Comparison of ENCODE assay signal across 7 cellular contexts in genomic region chr4:56301181-56302076, GRCh38.
DNase-seq lines count a peak whose midpoint lies in the region; ATAC-seq and TF ChIP-seq lines count a peak whose summit lies in the region.

No MANE protein-coding gene starts in this region.

- no peaks in the 10 kb centered on the region for H3K4me1 ChIP-seq in adipocyte (ENCODE audit: control insufficient read depth, insufficient read depth, low read length)
- H3K4me1 ChIP-seq in right atrium auricular region = no peaks in the 10 kb centered on the region

- TF ChIP-seq CTCF in GM13976 (IDR thresholded peaks at IDR 0.05; ENCODE audit: borderline replicate concordance, control extremely low read depth, extremely low read depth, insufficient read depth, missing control alignments) (peak; percentile 82), right atrium auricular region (IDR thresholded peaks at IDR 0.05) (peak; percentile 78 to 85)

- ATAC-seq in HG02678 (IDR thresholded peaks at IDR 0.05; ENCODE audit: unreplicated experiment) = peak; percentile 98
- ATAC-seq in sciatic nerve = peak; percentile 91

- H3K36me3 ChIP-seq in adipocyte (ENCODE audit: control insufficient read depth, insufficient read depth, low read length, severe bottlenecking) (no peaks in the 10 kb centered on the region), right atrium auricular region (no peaks in the 10 kb centered on the region)

- in situ Hi-C loops in GM13976 (cut with MboI; ENCODE audit: low sequenced_read_pairs, unreplicated experiment) = no loop called here

- intact Hi-C loops in sciatic nerve (cut with DNase I) = no loop called here

- H3K4me3 ChIP-seq in adipocyte (ENCODE audit: low read length) (peak overlapping the region; percentile 22), right atrium auricular region (no peak overlapping the region)

- DNase-seq in GM13976 (ENCODE audit: low spot score) (peak; percentile 60), NCI-H128 (lab: John Stamatoyannopoulos, UW; ENCODE audit: unreplicated experiment) (peak; percentile 11), SW 1271 (lab: John Stamatoyannopoulos, UW) (peak; percentile 46 to 56), adipocyte (ENCODE audit: low read depth) (peak; percentile 96), right atrium auricular region (ENCODE audit: low spot score) (peak; percentile 77), sciatic nerve (ENCODE audit: low spot score) (peak; percentile 79)

- no peaks in the 10 kb centered on the region for H3K9me3 ChIP-seq in adipocyte (ENCODE audit: control insufficient read depth, low read length)
- H3K9me3 ChIP-seq in right atrium auricular region = no peaks in the 10 kb centered on the region

- no peak overlapping the region for H3K9ac ChIP-seq in adipocyte (ENCODE audit: low read length)

- H3K27me3 ChIP-seq in adipocyte (replicated peaks; ENCODE audit: control insufficient read depth, insufficient read depth, low read length) (no peaks in the 10 kb centered on the region), right atrium auricular region (no peaks in the 10 kb centered on the region)

- H3K27ac ChIP-seq in right atrium auricular region = no peak overlapping the region

Comparison
In these comparisons a context has a peak if more than half of its experiments do, and no peak if none do; other contexts are left out.
1. DNase-seq: peak in every context shown above with its lines; median percentile 96 in adipocyte; 79 in sciatic nerve; 77 in right atrium auricular region; 60 in GM13976; 51 in SW 1271; 11 in NCI-H128.